1 cellular context compared by ENCODE assay signal in genomic region chr12:114691810-114692557, GRCh38.
TF ChIP-seq lines count a peak whose summit lies in the region.

No MANE protein-coding gene starts in this region.

TF ChIP-seq in H1, 55 proteins besides CTCF, POLR2A, EP300 and RAD21 (continued from another document):
- TF ChIP-seq EZH2 (IDR thresholded peaks at IDR 0.05; ENCODE audit: low read depth, low read length, severe bottlenecking) (peak; percentile 87), ATF2 (IDR thresholded peaks at IDR 0.05; ENCODE audit: low read length) (no peak), GTF2F1 (IDR thresholded peaks at IDR 0.05; ENCODE audit: borderline replicate concordance, low read depth, low read length) (no peak), SUZ12 (IDR thresholded peaks at IDR 0.05; ENCODE audit: low read length) (peak; percentile 76), BACH1 (IDR thresholded peaks at IDR 0.05; ENCODE audit: low read length) (0 out of 2 replicates have a peak, but pooled peaks have one; percentile 27)
